Comparison of ENCODE assay signal across 20 cellular contexts in genomic region chr19:17540174-17540573, GRCh38. TPM values are rescaled to one million over a fixed set of nuclear protein-coding genes. Genes with fewer than 3 reads are reported as not detected.
A peak's percentile ranks its signal among the peaks of the same experiment; 100 is the strongest.
DNase-seq lines count a peak whose midpoint lies in the region; ATAC-seq and TF ChIP-seq lines count a peak whose summit lies in the region.
"Had no signal": no experiment of that assay in that cellular context is flagged by ENCODE, and none has a peak within 500 bp of the region (broad histone marks: within the 10 kb centered on the region; RNA-seq: fewer than 3 reads in every experiment).

No MANE protein-coding gene starts in this region.

- H3K36me3 ChIP-seq in CD4-positive, CD25-positive, alpha-beta regulatory T cell (ENCODE audit: control insufficient read depth, insufficient read depth, low read length), result no peaks in the 10 kb centered on the region
- H3K36me3 ChIP-seq: colonic mucosa, gastrocnemius medialis, pancreas, right atrium auricular region had no signal

- DNase-seq in CD4-positive, CD25-positive, alpha-beta regulatory T cell, result no peak
- peak; percentile 22 for DNase-seq in retina
- no peak for DNase-seq in activated CD4-positive, CD25-positive, alpha-beta regulatory T cell (lab: John Stamatoyannopoulos, UW)
- DNase-seq in omental fat pad (ENCODE audit: low spot score), result no peak
- DNase-seq in mesothelial cell of epicardium (ENCODE audit: low spot score in 2 of 2, unreplicated experiment in 2 of 2), result no peak

- peaks cover 6% of the 10 kb centered on the region for H3K27me3 Mint-ChIP-seq in CD4-positive, CD25-positive, alpha-beta regulatory T cell
- H3K27me3 Mint-ChIP-seq in mesothelial cell of epicardium (ENCODE audit: low read depth), result peaks cover 40% of the 10 kb centered on the region
- H3K27me3 Mint-ChIP-seq: activated naive CD4-positive, alpha-beta T cell treated with anti-CD3 and anti-CD28 coated beads, Interleukin-2, amount 50 U/mL, for 24 hours; CD4-positive, alpha-beta T cell; naive thymus-derived CD8-positive, alpha-beta T cell had no signal

- peaks cover 5 to 19% (median 7%) of the 10 kb centered on the region in 4 donors for H3K4me1 Mint-ChIP-seq in CD4-positive, CD25-positive, alpha-beta regulatory T cell
- H3K4me1 Mint-ChIP-seq in mesothelial cell of epicardium, result peaks cover 2% of the 10 kb centered on the region

- no peaks in the 10 kb centered on the region for H3K9me3 ChIP-seq in CD4-positive, CD25-positive, alpha-beta regulatory T cell (ENCODE audit: control insufficient read depth in 2 of 2, low read length in 2 of 2)
- H3K9me3 ChIP-seq: colonic mucosa, gastrocnemius medialis, pancreas, right atrium auricular region, SJSA1 had no signal

- H3K4me1 ChIP-seq in CD4-positive, CD25-positive, alpha-beta regulatory T cell (ENCODE audit: control insufficient read depth, insufficient read depth, low read length, poor library complexity, severe bottlenecking), result peaks cover 13% of the 10 kb centered on the region
- H3K4me1 ChIP-seq: pancreas had no signal

- ATAC-seq in CD4-positive, CD25-positive, alpha-beta regulatory T cell (ENCODE audit: low read depth in 2 of 2), result no peak
- ATAC-seq in HG02840 (IDR thresholded peaks at IDR 0.05; ENCODE audit: low FRiP score, unreplicated experiment), result peak; percentile 7
- ATAC-seq in esophagus mucosa, result peak; percentile 9
- ATAC-seq in omental fat pad (ENCODE audit: low FRiP score), result no peak

- H3K27ac ChIP-seq in CD4-positive, CD25-positive, alpha-beta regulatory T cell (ENCODE audit: insufficient read depth, low read length, poor library complexity, severe bottlenecking), result peak overlapping the region; percentile 33
- H3K27ac ChIP-seq: hepatocyte, HL-60, pancreas, SJSA1 had no signal

- TF ChIP-seq CTCF in omental fat pad (IDR thresholded peaks at IDR 0.05) (no peak), mesothelial cell of epicardium (IDR thresholded peaks at IDR 0.05; ENCODE audit: unreplicated experiment) (no peak)

- peak overlapping the region in 1 of 4 donors; percentile 77 for H3K4me3 Mint-ChIP-seq in CD4-positive, CD25-positive, alpha-beta regulatory T cell
- H3K4me3 Mint-ChIP-seq in mesothelial cell of epicardium, result no peak overlapping the region

- H3K36me3 Mint-ChIP-seq in CD4-positive, CD25-positive, alpha-beta regulatory T cell, result no peaks in the 10 kb centered on the region
- no peaks in the 10 kb centered on the region for H3K36me3 Mint-ChIP-seq in mesothelial cell of epicardium
- H3K36me3 Mint-ChIP-seq: activated naive CD4-positive, alpha-beta T cell treated with anti-CD3 and anti-CD28 coated beads, Interleukin-2, amount 50 U/mL, for 24 hours; immature natural killer cell; naive thymus-derived CD8-positive, alpha-beta T cell; type B pancreatic cell had no signal

- H3K27ac Mint-ChIP-seq in CD4-positive, CD25-positive, alpha-beta regulatory T cell, result no peak overlapping the region
- H3K27ac Mint-ChIP-seq in mesothelial cell of epicardium, result no peak overlapping the region
- H3K27ac Mint-ChIP-seq: activated naive CD4-positive, alpha-beta T cell treated with anti-CD3 and anti-CD28 coated beads, Interleukin-2, amount 50 U/mL, for 24 hours; type B pancreatic cell had no signal

- peaks cover 0 to 2% (median 0%) of the 10 kb centered on the region in 7 donors for H3K9me3 Mint-ChIP-seq in CD4-positive, CD25-positive, alpha-beta regulatory T cell
- H3K9me3 Mint-ChIP-seq in mesothelial cell of epicardium, result no peaks in the 10 kb centered on the region
- H3K9me3 Mint-ChIP-seq: activated naive CD4-positive, alpha-beta T cell treated with anti-CD3 and anti-CD28 coated beads, Interleukin-2, amount 50 U/mL, for 24 hours; activated T-helper 1 cell treated with anti-CD3 and anti-CD28 coated beads, Interleukin-12 subunit alpha, Interleukin-12 subunit beta, Interleukin-2, Interleukin-4 antibody, amounts not matched to agents 30 ng/mL and 10 ng/mL and 1 ng/mL, durations not matched to agents 14 hours and 24 hours and 36 hours; CD4-positive, alpha-beta T cell; immature natural killer cell; naive thymus-derived CD8-positive, alpha-beta T cell; type B pancreatic cell had no signal

- no peaks in the 10 kb centered on the region for H3K27me3 ChIP-seq in CD4-positive, CD25-positive, alpha-beta regulatory T cell (ENCODE audit: control insufficient read depth, insufficient read depth, low read length)
- H3K27me3 ChIP-seq: colonic mucosa, pancreas, right atrium auricular region had no signal

- H3K4me3 ChIP-seq in CD4-positive, CD25-positive, alpha-beta regulatory T cell (ENCODE audit: low read depth, low read length), result no peak overlapping the region

RNA-seq across cellular contexts. Expression of gene COLGALT1, which starts 15.3 kb away (rescaled TPM):
- total RNA-seq in CD4-positive, CD25-positive, alpha-beta regulatory T cell, result 40.6 TPM
- 10 to 100 TPM; 17.1 to 18.9 (median 17.8) TPM for polyA plus RNA-seq in CD4-positive, CD25-positive, alpha-beta regulatory T cell
- total RNA-seq in esophagus mucosa (28.5 TPM), omental fat pad (100 to 1,000 TPM in 3 of 4 donors, 10 to 100 TPM in 1; 70.0 to 141 (median 115) TPM), mesothelial cell of epicardium (58.0 to 61.9 TPM (median 59.3 TPM) in 3 replicates)

RNA-seq across cellular contexts. Expression of gene PGLS, which starts 28.7 kb away (rescaled TPM):
- 49.9 TPM for total RNA-seq in CD4-positive, CD25-positive, alpha-beta regulatory T cell
- polyA plus RNA-seq in CD4-positive, CD25-positive, alpha-beta regulatory T cell, result 10 to 100 TPM; 60.5 to 76.0 (median 63.8) TPM
- 104 TPM for total RNA-seq in esophagus mucosa
- total RNA-seq in omental fat pad, result 10 to 100 TPM; 57.8 to 92.5 (median 69.0) TPM
- 100.0 to 106 TPM (median 104 TPM) in 3 replicates for total RNA-seq in mesothelial cell of epicardium

Comparison
In these comparisons a context has a peak if more than half of its experiments do, and no peak if none do; other contexts are left out.
1. ATAC-seq: peak in HG02840 (single experiment) and esophagus mucosa (single experiment); none in CD4-positive, CD25-positive, alpha-beta regulatory T cell (0 of 2) and omental fat pad (single experiment).